In the genomic region with DNA sequence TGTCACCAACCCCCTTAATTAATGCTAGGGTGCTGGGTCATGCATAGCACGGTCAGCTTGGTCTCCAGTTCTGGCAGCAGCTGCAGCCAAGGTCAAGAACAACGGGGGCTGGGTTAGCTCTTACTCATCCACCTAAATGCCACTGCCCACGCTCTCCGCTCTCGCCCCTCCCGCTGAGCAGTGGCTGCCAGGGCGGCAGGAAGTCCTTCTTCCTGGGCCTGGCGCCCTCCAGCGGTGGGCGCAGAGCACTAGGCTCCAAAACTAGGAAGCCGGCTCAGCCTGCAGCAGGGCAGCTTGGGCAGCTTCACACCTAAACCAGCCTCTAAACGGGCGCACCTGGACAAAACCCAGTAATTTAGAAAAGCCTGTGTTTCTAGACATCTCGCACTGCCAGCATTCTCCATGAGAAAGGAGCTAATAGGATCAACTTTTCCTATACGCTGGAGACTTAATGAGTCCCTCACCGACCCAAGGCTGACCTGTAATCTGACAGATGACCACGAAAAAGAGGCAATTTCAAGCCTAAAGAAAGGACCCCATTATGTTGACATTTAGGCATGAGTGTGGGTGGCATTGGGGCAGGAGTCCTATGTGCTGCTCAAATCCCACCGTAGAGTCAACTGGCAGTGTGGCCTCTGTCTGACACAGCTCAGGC, we compare ENCODE assay signal across 8 cellular contexts.
DNase-seq lines count a peak whose midpoint lies in the region; ATAC-seq and TF ChIP-seq lines count a peak whose summit lies in the region.

No MANE protein-coding gene starts in this region.

- in situ Hi-C loops in KBM-7 (cut with MboI; ENCODE audit: low pct_unique_long_range_greater_than_20kb, low sequenced_read_pairs) = no loop called here

- H3K27ac ChIP-seq in Peyer's patch = no peak overlapping the region
- no peak overlapping the region for H3K27ac ChIP-seq in neuronal stem cell (replicated peaks; ENCODE audit: low read length)
- H3K27ac ChIP-seq in substantia nigra (ENCODE audit: low read depth, low read length, poor library complexity, severe bottlenecking) = no peak overlapping the region

- no peaks in the 10 kb centered on the region; the same call in 1 of the 2 replicates for H3K36me3 ChIP-seq in BJ (ENCODE audit: control insufficient read depth, insufficient read depth, low read length)
- H3K36me3 ChIP-seq in Peyer's patch = no peaks in the 10 kb centered on the region
- no peaks in the 10 kb centered on the region for H3K36me3 ChIP-seq in neuronal stem cell (replicated peaks in 1 of 2; ENCODE audit: control insufficient read depth in 2 of 2, insufficient read depth in 2 of 2, low read length in 2 of 2)

- no peak overlapping the region for H3K9ac ChIP-seq in neuronal stem cell (ENCODE audit: low read depth, low read length, poor library complexity)

- H2BK5ac ChIP-seq in neuronal stem cell (ENCODE audit: low read length) = no peak overlapping the region

- peak overlapping the region; percentile 25 for H3K14ac ChIP-seq in neuronal stem cell (ENCODE audit: low read length)

- H4K8ac ChIP-seq in neuronal stem cell (ENCODE audit: low read depth, low read length) = no peak overlapping the region

- CTCF ChIA-PET in BJ (lab: Yijun Ruan, JAX) = interaction anchor here (0.8 to 2.2 kb wide), 31 partner anchors 8 to 206 kb away, joined by 3 to 32 read pairs (median 4); no protein-coding TSS in a partner anchor

- no peak overlapping the region for H2AK5ac ChIP-seq in neuronal stem cell (ENCODE audit: low read depth, low read length)

- H3K4ac ChIP-seq in neuronal stem cell (ENCODE audit: low read length) = no peak overlapping the region

- no peaks in the 10 kb centered on the region for H3K9me3 Mint-ChIP-seq in activated T-helper 1 cell treated with anti-CD3 and anti-CD28 coated beads, Interleukin-12 subunit alpha, Interleukin-12 subunit beta, Interleukin-2, Interleukin-4 antibody, amounts not matched to agents 30 ng/mL and 10 ng/mL and 1 ng/mL, durations not matched to agents 14 hours and 24 hours and 36 hours

- no peaks in the 10 kb centered on the region for H3K9me3 ChIP-seq in Peyer's patch
- H3K9me3 ChIP-seq in neuronal stem cell (replicated peaks in 1 of 2; ENCODE audit: control insufficient read depth in 2 of 2, insufficient read depth in 1 of 2, low read depth in 1 of 2, low read length in 2 of 2) = no peaks in the 10 kb centered on the region

- H3K27me3 Mint-ChIP-seq in activated T-helper 1 cell treated with anti-CD3 and anti-CD28 coated beads, Interleukin-12 subunit alpha, Interleukin-12 subunit beta, Interleukin-2, Interleukin-4 antibody, amounts not matched to agents 30 ng/mL and 10 ng/mL and 1 ng/mL, durations not matched to agents 14 hours and 24 hours and 36 hours (ENCODE audit: insufficient read depth) = peaks cover 40% of the 10 kb centered on the region

- no peak overlapping the region for H4K91ac ChIP-seq in neuronal stem cell (ENCODE audit: low read depth, low read length, poor library complexity)

- H3K4me3 ChIP-seq in BJ (ENCODE audit: low read depth, low read length) (no peak overlapping the region), Peyer's patch (no peak overlapping the region), fibroblast of the aortic adventitia (ENCODE audit: low read depth, low read length) (no peak overlapping the region), neuronal stem cell (ENCODE audit: low read length in 2 of 2) (peak overlapping the region in 1 of 2 donors; percentile 24)

- peak overlapping the region; percentile 45 for H2AFZ ChIP-seq in neuronal stem cell (ENCODE audit: low read length)

- no peak for TF ChIP-seq POLR2A in Peyer's patch (IDR thresholded peaks at IDR 0.05)

- no peak overlapping the region for H3K18ac ChIP-seq in neuronal stem cell (ENCODE audit: low read length)

- H3K36me3 Mint-ChIP-seq in activated T-helper 1 cell treated with anti-CD3 and anti-CD28 coated beads, Interleukin-12 subunit alpha, Interleukin-12 subunit beta, Interleukin-2, Interleukin-4 antibody, amounts not matched to agents 30 ng/mL and 10 ng/mL and 1 ng/mL, durations not matched to agents 14 hours and 24 hours and 36 hours (ENCODE audit: low read depth) = no peaks in the 10 kb centered on the region

- TF ChIP-seq CTCF in BJ (IDR thresholded peaks at IDR 0.05; ENCODE audit: insufficient read depth, low read depth, low read length) (peak; percentile 88), Peyer's patch (IDR thresholded peaks at IDR 0.05) (peak; percentile 20 to 79 (median 67)), fibroblast of the aortic adventitia (IDR thresholded peaks at IDR 0.05; ENCODE audit: insufficient read depth, low read length) (peak; percentile 83)

- peaks cover 11% of the 10 kb centered on the region for H3K4me1 Mint-ChIP-seq in activated T-helper 1 cell treated with anti-CD3 and anti-CD28 coated beads, Interleukin-12 subunit alpha, Interleukin-12 subunit beta, Interleukin-2, Interleukin-4 antibody, amounts not matched to agents 30 ng/mL and 10 ng/mL and 1 ng/mL, durations not matched to agents 14 hours and 24 hours and 36 hours (ENCODE audit: low read depth)

- peak; percentile 74 for ATAC-seq in GM19397 (IDR thresholded peaks at IDR 0.05; ENCODE audit: unreplicated experiment)

- no peaks in the 10 kb centered on the region for H3K79me1 ChIP-seq in neuronal stem cell (ENCODE audit: low read depth, low read length)

- intact Hi-C loops in activated T-helper 1 cell treated with anti-CD3 and anti-CD28 coated beads, Interleukin-12 subunit alpha, Interleukin-12 subunit beta, Interleukin-2, Interleukin-4 antibody, amounts not matched to agents 30 ng/mL and 10 ng/mL and 1 ng/mL, durations not matched to agents 14 hours and 24 hours and 36 hours (cut with micrococcal nuclease) = loop anchor here (1.0 kb wide), 3 partner anchors 17 to 198 kb away; no protein-coding TSS in a partner anchor

- POLR2A ChIA-PET in BJ (lab: Charles Lee) = no interaction called here

- H2BK12ac ChIP-seq in neuronal stem cell (ENCODE audit: low read length) = no peak overlapping the region

- H2BK15ac ChIP-seq in neuronal stem cell (ENCODE audit: low read length) = no peak overlapping the region

- H3K27ac Mint-ChIP-seq in activated T-helper 1 cell treated with anti-CD3 and anti-CD28 coated beads, Interleukin-12 subunit alpha, Interleukin-12 subunit beta, Interleukin-2, Interleukin-4 antibody, amounts not matched to agents 30 ng/mL and 10 ng/mL and 1 ng/mL, durations not matched to agents 14 hours and 24 hours and 36 hours = no peak overlapping the region

- H3K27me3 ChIP-seq in BJ (ENCODE audit: control insufficient read depth, insufficient read depth, low read length) = peaks cover 14% of the 10 kb centered on the region
- H3K27me3 ChIP-seq in Peyer's patch = no peaks in the 10 kb centered on the region
- peaks cover 0 to 6% (median 0%) of the 10 kb centered on the region in 3 experiments for H3K27me3 ChIP-seq in neuronal stem cell (ENCODE audit: control insufficient read depth in 3 of 3, insufficient read depth in 3 of 3, low read depth in 1 of 3, low read length in 3 of 3)

- peak; percentile 8 for DNase-seq in BJ (ENCODE audit: low read depth)
- DNase-seq in KBM-7 = peak; percentile 63
- DNase-seq in Peyer's patch = peak; percentile 50 to 80 (median 76)
- DNase-seq in activated T-helper 1 cell treated with anti-CD3 and anti-CD28 coated beads, Interleukin-12 subunit alpha, Interleukin-12 subunit beta, Interleukin-2, Interleukin-4 antibody, amounts not matched to agents 30 ng/mL and 10 ng/mL and 1 ng/mL, durations not matched to agents 14 hours and 24 hours and 36 hours (ENCODE audit: low spot score) = peak; percentile 64
- peak; percentile 68 for DNase-seq in fibroblast of the aortic adventitia (ENCODE audit: low read depth)
- peak; percentile 55 for DNase-seq in neuronal stem cell (ENCODE audit: low spot score)
- peak in 46 of 49 donors; percentile 2 to 80 (median 44) for DNase-seq in substantia nigra (lab: John Stamatoyannopoulos, UW)

- WGBS in neuronal stem cell (ENCODE audit: extremely low coverage in 2 of 2, insufficient read length in 2 of 2, insufficient replicate concordance in 1 of 2), 2 donors = no CpG with 5 or more reads among the region's 18 CpGs

- H3K23ac ChIP-seq in neuronal stem cell (ENCODE audit: low read depth, low read length, poor library complexity) = no peak overlapping the region

- H2BK120ac ChIP-seq in neuronal stem cell (ENCODE audit: low read depth, low read length) = no peak overlapping the region

- H3K4me1 ChIP-seq in Peyer's patch (peaks cover 0 to 11% (median 3%) of the 10 kb centered on the region in 4 donors), neuronal stem cell (ENCODE audit: control insufficient read depth in 2 of 2, insufficient read depth in 1 of 2, low read depth in 1 of 2, low read length in 2 of 2) (peaks cover 2 to 6% of the 10 kb centered on the region in 2 donors)

- peak overlapping the region; percentile 20 for H3K4me3 Mint-ChIP-seq in activated T-helper 1 cell treated with anti-CD3 and anti-CD28 coated beads, Interleukin-12 subunit alpha, Interleukin-12 subunit beta, Interleukin-2, Interleukin-4 antibody, amounts not matched to agents 30 ng/mL and 10 ng/mL and 1 ng/mL, durations not matched to agents 14 hours and 24 hours and 36 hours

- peak overlapping the region; percentile 24 for H3K4me2 ChIP-seq in neuronal stem cell (ENCODE audit: insufficient read depth, low read length, poor library complexity, severe bottlenecking)

Comparison
In these comparisons a context has a peak if more than half of its experiments do, and no peak if none do; other contexts are left out.
1. DNase-seq: peak in every context shown above with its lines; median percentile 76 in Peyer's patch; 68 in fibroblast of the aortic adventitia; 64 in activated T-helper 1 cell treated with anti-CD3 and anti-CD28 coated beads, Interleukin-12 subunit alpha, Interleukin-12 subunit beta, Interleukin-2, Interleukin-4 antibody, amounts not matched to agents 30 ng/mL and 10 ng/mL and 1 ng/mL, durations not matched to agents 14 hours and 24 hours and 36 hours; 63 in KBM-7; 55 in neuronal stem cell; 44 in substantia nigra; 8 in BJ.